ENCODE assay signal across 14 cellular contexts in the genomic region with DNA sequence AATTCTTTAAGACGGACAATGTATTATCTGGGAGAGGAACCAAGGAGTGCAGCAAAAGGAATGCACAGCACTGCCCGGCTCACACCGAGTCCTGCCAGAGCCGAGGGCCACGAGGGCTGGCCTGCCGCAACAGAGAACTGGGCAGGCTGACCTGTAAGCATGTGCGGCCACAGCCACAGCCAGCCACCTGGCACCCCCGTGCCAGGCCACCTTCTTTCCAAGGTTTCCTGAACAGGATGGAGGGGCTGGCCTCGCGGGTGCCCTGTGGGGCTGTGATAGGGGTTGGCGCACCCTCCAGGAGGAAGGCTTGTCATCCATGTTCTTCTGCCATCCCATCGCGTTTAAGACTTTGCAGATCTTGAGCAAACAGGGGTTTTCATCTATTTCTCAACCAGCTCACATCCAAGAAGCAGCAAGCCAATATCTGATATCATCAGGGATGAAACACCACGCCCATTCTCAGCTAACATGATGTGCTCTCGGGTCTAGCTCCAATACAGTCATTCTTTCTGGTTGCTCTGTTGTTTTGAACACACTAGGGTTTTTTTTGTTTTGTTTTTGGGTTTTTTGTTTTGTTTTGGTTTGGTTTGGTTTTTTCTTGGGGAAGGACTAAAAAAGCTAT. TPM values are rescaled to one million over a fixed set of nuclear protein-coding genes. Genes with fewer than 3 reads are reported as not detected.
A peak's percentile ranks its signal among the peaks of the same experiment; 100 is the strongest.
DNase-seq lines count a peak whose midpoint lies in the region; ATAC-seq and TF ChIP-seq lines count a peak whose summit lies in the region.
"Had no signal": no experiment of that assay in that cellular context is flagged by ENCODE, and none has a peak within 500 bp of the region (broad histone marks: within the 10 kb centered on the region; RNA-seq: fewer than 3 reads in every experiment).

No MANE protein-coding gene starts in this region.

- TF ChIP-seq CTCF in AG09319 (IDR thresholded peaks at IDR 0.05; ENCODE audit: low read depth, low read length) = no peak
- TF ChIP-seq CTCF in NB4 (IDR thresholded peaks at IDR 0.05; ENCODE audit: low read depth, low read length) = no peak
- TF ChIP-seq CTCF in epithelial cell of esophagus (IDR thresholded peaks at IDR 0.05; ENCODE audit: insufficient read depth, low read depth, low read length, missing control alignments) = no peak
- TF ChIP-seq CTCF in psoas muscle (IDR thresholded peaks at IDR 0.05) = no peak
- no peak for TF ChIP-seq CTCF in CD8-positive, alpha-beta T cell (IDR thresholded peaks at IDR 0.05)

- H3K27me3 Mint-ChIP-seq in CD8-positive, alpha-beta T cell (ENCODE audit: low read depth) = no peaks in the 10 kb centered on the region
- H3K27me3 Mint-ChIP-seq: IgD-negative memory B cell had no signal

- no peaks in the 10 kb centered on the region for H3K9me3 ChIP-seq in psoas muscle
- no peaks in the 10 kb centered on the region for H3K9me3 ChIP-seq in CD8-positive, alpha-beta T cell (ENCODE audit: low read length)
- H3K9me3 ChIP-seq: heart left ventricle had no signal

- H3K4me1 Mint-ChIP-seq in CD8-positive, alpha-beta T cell (ENCODE audit: low read depth) = no peaks in the 10 kb centered on the region
- H3K4me1 Mint-ChIP-seq: central memory CD8-positive, alpha-beta T cell had no signal

- WGBS in psoas muscle, 3 donors = 73 to 86% (median 82%) methylated on average over 14 to 15 of the region's 15 CpGs

- H3K36me3 Mint-ChIP-seq in CD8-positive, alpha-beta T cell = no peaks in the 10 kb centered on the region
- H3K36me3 Mint-ChIP-seq: mesothelial cell of epicardium; stimulated activated naive B cell treated with anti-CD40 and anti-IgM and Interleukin-4, amounts not matched to agents 10 μg/mL and 1 μg/mL and 100 μg/mL, for 72 hours had no signal

- H3K27me3 ChIP-seq in psoas muscle (ENCODE audit: insufficient read depth in 3 of 3, low read length in 2 of 3) = no peaks in the 10 kb centered on the region
- no peaks in the 10 kb centered on the region for H3K27me3 ChIP-seq in CD8-positive, alpha-beta T cell (ENCODE audit: insufficient read depth, low read length)
- H3K27me3 ChIP-seq: heart left ventricle had no signal

- H3K4me3 ChIP-seq in NB4 (ENCODE audit: low read depth, low read length) (no peak overlapping the region), epithelial cell of esophagus (ENCODE audit: low read length) (no peak overlapping the region), psoas muscle (no peak overlapping the region)
- H3K4me3 ChIP-seq in CD8-positive, alpha-beta T cell (ENCODE audit: low read depth, low read length) = no peak overlapping the region
- H3K4me3 ChIP-seq: GM12878, heart left ventricle had no signal

- CTCF ChIA-PET in CD8-positive, alpha-beta T cell (lab: Charles Lee) = interaction anchor here (2.0 kb wide), 1 partner anchor 82 kb away, joined by 6 read pairs; no protein-coding TSS in a partner anchor

- no peaks in the 10 kb centered on the region for H3K36me3 ChIP-seq in psoas muscle (ENCODE audit: insufficient read depth in 1 of 2, low read depth in 1 of 2)
- no peaks in the 10 kb centered on the region for H3K36me3 ChIP-seq in CD8-positive, alpha-beta T cell (ENCODE audit: insufficient read depth, low read length)
- H3K36me3 ChIP-seq: heart left ventricle had no signal

- no peak overlapping the region for H3K4me3 Mint-ChIP-seq in CD8-positive, alpha-beta T cell
- H3K4me3 Mint-ChIP-seq: central memory CD8-positive, alpha-beta T cell; IgD-negative memory B cell; mesothelial cell of epicardium; stimulated activated naive B cell treated with anti-CD40 and anti-IgM and Interleukin-4, amounts not matched to agents 10 μg/mL and 1 μg/mL and 100 μg/mL, for 72 hours had no signal

- ATAC-seq in psoas muscle (peak in 3 of 4 donors; percentile 40 to 64 (median 50)), GM19452 (IDR thresholded peaks at IDR 0.05; ENCODE audit: unreplicated experiment) (no peak)
- ATAC-seq in CD8-positive, alpha-beta T cell = no peak
- ATAC-seq: GM12878 had no signal

- TF ChIP-seq POLR2A in NB4 (IDR thresholded peaks at IDR 0.05; ENCODE audit: extremely low read depth, insufficient read length) = no peak

- no peak overlapping the region for H3K27ac ChIP-seq in psoas muscle
- no peak overlapping the region for H3K27ac ChIP-seq in CD8-positive, alpha-beta T cell (ENCODE audit: low read depth, low read length)

- intact Hi-C loops in psoas muscle (cut with DNase I) = no loop called here
- intact Hi-C loops in CD8-positive, alpha-beta T cell (cut with DNase I, micrococcal nuclease) = no loop called here

- POLR2A ChIA-PET in CD8-positive, alpha-beta T cell (lab: Charles Lee) = no interaction called here

- H3K27ac Mint-ChIP-seq in CD8-positive, alpha-beta T cell = no peak overlapping the region
- H3K27ac Mint-ChIP-seq: IgD-negative memory B cell; mesothelial cell of epicardium; stimulated activated naive B cell treated with anti-CD40 and anti-IgM and Interleukin-4, amounts not matched to agents 10 μg/mL and 1 μg/mL and 100 μg/mL, for 72 hours had no signal

- DNase-seq in AG09319 (ENCODE audit: extremely low read depth, low read depth) (peak; percentile 71), NB4 (ENCODE audit: low read depth) (peak; percentile 56), epithelial cell of esophagus (ENCODE audit: low read depth) (peak; percentile 90), psoas muscle (peak; percentile 20 to 57), Ammon's horn (ENCODE audit: low spot score) (no peak), DMS 273 (lab: John Stamatoyannopoulos, UW; ENCODE audit: unreplicated experiment) (no peak)
- no peak for DNase-seq in CD8-positive, alpha-beta T cell
- DNase-seq: stimulated activated naive B cell treated with anti-CD40 and anti-IgM and Interleukin-4, amounts not matched to agents 10 μg/mL and 1 μg/mL and 100 μg/mL, for 72 hours had no signal

- peaks cover 20% of the 10 kb centered on the region for H3K4me1 ChIP-seq in psoas muscle
- no peaks in the 10 kb centered on the region for H3K4me1 ChIP-seq in CD8-positive, alpha-beta T cell (ENCODE audit: insufficient read depth, low read length)

- no peaks in the 10 kb centered on the region for H3K9me3 Mint-ChIP-seq in CD8-positive, alpha-beta T cell
- H3K9me3 Mint-ChIP-seq: central memory CD8-positive, alpha-beta T cell; IgD-negative memory B cell; mesothelial cell of epicardium; stimulated activated naive B cell treated with anti-CD40 and anti-IgM and Interleukin-4, amounts not matched to agents 10 μg/mL and 1 μg/mL and 100 μg/mL, for 72 hours had no signal

RNA-seq across cellular contexts. Expression of a gene that starts 10.2 kb away (rescaled TPM):
- under 1 TPM; 0.08 to 0.17 (median 0.17) TPM for total RNA-seq in psoas muscle
- polyA plus RNA-seq in psoas muscle = under 1 TPM; 0.01 to 0.25 (median 0.09) TPM
- not detected for total RNA-seq in CD8-positive, alpha-beta T cell
- polyA plus RNA-seq: IgD-negative memory B cell had no signal

Comparison
In these comparisons a context has a peak if more than half of its experiments do, and no peak if none do; other contexts are left out.
1. DNase-seq: peak in AG09319 (single experiment), NB4 (single experiment), epithelial cell of esophagus (single experiment) and psoas muscle (2 of 2); none in CD8-positive, alpha-beta T cell (0 of 7), Ammon's horn (single experiment) and DMS 273 (single experiment).
2. ATAC-seq: peak in psoas muscle (3 of 4); none in CD8-positive, alpha-beta T cell (single experiment) and GM19452 (single experiment).